Comparison of ENCODE assay signal across 11 cellular contexts in genomic region chr7:114832906-114833595, GRCh38.
A peak's percentile ranks its signal among the peaks of the same experiment; 100 is the strongest.
DNase-seq lines count a peak whose midpoint lies in the region; ATAC-seq and TF ChIP-seq lines count a peak whose summit lies in the region.
"Had no signal": no experiment of that assay in that cellular context is flagged by ENCODE, and none has a peak within 500 bp of the region (broad histone marks: within the 10 kb centered on the region; RNA-seq: fewer than 3 reads in every experiment).

No MANE protein-coding gene starts in this region.

- DNase-seq in GM12864 (ENCODE audit: low read depth) = peak; percentile 62
- no peak for DNase-seq in NCI-H1930 (lab: John Stamatoyannopoulos, UW)
- DNase-seq in neural progenitor cell (ENCODE audit: low spot score) = no peak
- no peak for DNase-seq in OCI-LY7 (ENCODE audit: low spot score)
- DNase-seq in left ventricle myocardium inferior = no peak
- DNase-seq: islet precursor cell, NCI-H774 had no signal

- H3K27ac ChIP-seq in neural progenitor cell (no peak overlapping the region), OCI-LY7 (ENCODE audit: low read depth, low read length, poor library complexity, severe bottlenecking) (no peak overlapping the region), left ventricle myocardium inferior (replicated peaks) (no peak overlapping the region)
- H3K27ac ChIP-seq: C4-2B had no signal

- no peaks in the 10 kb centered on the region for H3K4me1 ChIP-seq in neural progenitor cell
- no peaks in the 10 kb centered on the region for H3K4me1 ChIP-seq in OCI-LY7 (ENCODE audit: insufficient read depth, low read length, poor library complexity, severe bottlenecking)
- H3K4me1 ChIP-seq in left ventricle myocardium inferior = no peaks in the 10 kb centered on the region

- CTCF ChIA-PET in OCI-LY7 (lab: Charles Lee; ENCODE audit: unreplicated experiment) = no interaction called here

- no peaks in the 10 kb centered on the region for H3K9me2 ChIP-seq in OCI-LY7 (ENCODE audit: insufficient read depth, low read length)

- peak; percentile 95 for ATAC-seq in GM19035 (IDR thresholded peaks at IDR 0.05; ENCODE audit: unreplicated experiment)
- peak; percentile 95 for ATAC-seq in HG02642 (IDR thresholded peaks at IDR 0.05; ENCODE audit: poor library complexity, unreplicated experiment)
- ATAC-seq in HG03469 (IDR thresholded peaks at IDR 0.05; ENCODE audit: unreplicated experiment) = peak; percentile 93

- TF ChIP-seq CTCF in GM12864 (IDR thresholded peaks at IDR 0.05; ENCODE audit: low read depth, low read length, missing control alignments) (no peak), neural progenitor cell (IDR thresholded peaks at IDR 0.05) (no peak), OCI-LY7 (conservative IDR thresholded peaks at IDR 0.05; ENCODE audit: low read length) (no peak), left ventricle myocardium inferior (IDR thresholded peaks at IDR 0.05; ENCODE audit: borderline replicate concordance) (no peak)

- no peaks in the 10 kb centered on the region for H3K9me3 Mint-ChIP-seq in neural progenitor cell

- no peaks in the 10 kb centered on the region for H3K36me3 Mint-ChIP-seq in neural progenitor cell

- no peak overlapping the region for H2AFZ ChIP-seq in neural progenitor cell (replicated peaks)
- no peak overlapping the region for H2AFZ ChIP-seq in OCI-LY7 (ENCODE audit: low read length)

- POLR2A ChIA-PET in OCI-LY7 (lab: Charles Lee) = interaction anchor here (1.4 kb wide), 1 partner anchor 31 kb away, joined by 3 read pairs; no protein-coding TSS in a partner anchor

- H3K36me3 ChIP-seq in neural progenitor cell = no peaks in the 10 kb centered on the region
- H3K36me3 ChIP-seq in OCI-LY7 (ENCODE audit: insufficient read depth, low read length) = no peaks in the 10 kb centered on the region
- no peaks in the 10 kb centered on the region for H3K36me3 ChIP-seq in left ventricle myocardium inferior

- no peaks in the 10 kb centered on the region for H3K9me3 ChIP-seq in neural progenitor cell (ENCODE audit: low read depth)
- H3K9me3 ChIP-seq in OCI-LY7 (ENCODE audit: low read length) = no peaks in the 10 kb centered on the region
- H3K9me3 ChIP-seq in left ventricle myocardium inferior (replicated peaks) = peaks cover 5% of the 10 kb centered on the region

- no peak overlapping the region for H3K27ac Mint-ChIP-seq in neural progenitor cell

- BruUV-seq in OCI-LY7 (replicated peaks; lab: Mats Ljungman, UMichigan) = no TSS peak

- H4K20me1 ChIP-seq in neural progenitor cell (ENCODE audit: low read depth) (no peaks in the 10 kb centered on the region), OCI-LY7 (ENCODE audit: insufficient read depth, low read length) (no peaks in the 10 kb centered on the region)

- no peak overlapping the region for H3K4me3 Mint-ChIP-seq in neural progenitor cell

- H3K4me2 ChIP-seq in neural progenitor cell = no peak overlapping the region
- H3K4me2 ChIP-seq in OCI-LY7 (ENCODE audit: low read length) = no peak overlapping the region

- no peaks in the 10 kb centered on the region for H3K27me3 ChIP-seq in neural progenitor cell
- no peaks in the 10 kb centered on the region for H3K27me3 ChIP-seq in left ventricle myocardium inferior (ENCODE audit: low read depth)

- H3K4me1 Mint-ChIP-seq in neural progenitor cell = no peaks in the 10 kb centered on the region

- H3K79me2 ChIP-seq in neural progenitor cell (ENCODE audit: low read depth) (no peaks in the 10 kb centered on the region), OCI-LY7 (ENCODE audit: insufficient read depth, low read depth, low read length) (no peaks in the 10 kb centered on the region)

- H3K4me3 ChIP-seq in GM12864 (ENCODE audit: low read depth, low read length) (no peak overlapping the region), neural progenitor cell (no peak overlapping the region), OCI-LY7 (ENCODE audit: low read depth, low read length, poor library complexity, severe bottlenecking) (no peak overlapping the region), left ventricle myocardium inferior (no peak overlapping the region)

- no peak overlapping the region for H3K9ac ChIP-seq in neural progenitor cell

- no peaks in the 10 kb centered on the region for H3F3A ChIP-seq in neural progenitor cell (ENCODE audit: low read depth)

- H3K27me3 Mint-ChIP-seq in neural progenitor cell (ENCODE audit: insufficient read depth, low read depth) = no peaks in the 10 kb centered on the region

- intact Hi-C loops in OCI-LY7 (cut with micrococcal nuclease; ENCODE audit: unreplicated experiment) = no loop called here
- intact Hi-C loops in left ventricle myocardium inferior (cut with micrococcal nuclease) = no loop called here
